ENCODE assay signal across 28 cellular contexts in genomic region chr3:66237551-66237950, GRCh38.
"Had no signal": no experiment of that assay in that cellular context is flagged by ENCODE, and none has a peak within 500 bp of the region (broad histone marks: within the 10 kb centered on the region; RNA-seq: fewer than 3 reads in every experiment).

No MANE protein-coding gene starts in this region.

- H3K27ac Mint-ChIP-seq: activated B cell treated with CpG ODN at 0.5 μM for 24 hours; activated CD4-positive, alpha-beta memory T cell treated with anti-CD3 and anti-CD28 coated beads, Interleukin-2, amount 10 ng/mL, durations not matched to agents 7 days and 5 days; activated naive CD4-positive, alpha-beta T cell treated with anti-CD3 and anti-CD28 coated beads, Interleukin-2, amount 50 U/mL, for 24 hours; activated naive CD8-positive, alpha-beta T cell treated with anti-CD3 and anti-CD28 coated beads, Interleukin-2, amount 50 U/mL, for 24 hours; brain; IgD-negative memory B cell; T-helper 17 cell had no signal

- H3K4me2 ChIP-seq: KMS-11 had no signal

- DNase-seq: activated B cell treated with CpG ODN at 0.5 μM for 24 hours; activated CD4-positive, alpha-beta memory T cell treated with anti-CD3 and anti-CD28 coated beads, Interleukin-2, amount 10 ng/mL, durations not matched to agents 7 days and 5 days; activated CD4-positive, alpha-beta T cell treated with anti-CD3 and anti-CD28 coated beads for 1 hour; activated CD4-positive, alpha-beta T cell treated with anti-CD3 and anti-CD28 coated beads, Interleukin-2, amount 50 U/mL, for 1 hour; activated naive CD8-positive, alpha-beta T cell treated with anti-CD3 and anti-CD28 coated beads, Interleukin-2, amount 50 U/mL, for 24 hours; activated T-cell treated with anti-CD3 and anti-CD28 coated beads for 4 hours; activated T-cell treated with anti-CD3 and anti-CD28 coated beads, Interleukin-2, amount 50 U/mL, for 48 hours; amniotic stem cell; MG63; NCI-H1105; NCI-H1436; NCI-H1694 treated with DMSO at 0.1 percent for 48 hours; NCI-H2029 treated with DMSO at 0.1 percent for 48 hours; NCI-H446; NCI-H524; Peyer's patch; Right ventricle myocardium superior; SW 1271; T-helper 17 cell; T-helper 9 cell had no signal

- H3K36me3 ChIP-seq: MG63, SJSA1 had no signal

- ATAC-seq: activated naive CD8-positive, alpha-beta T cell treated with anti-CD3 and anti-CD28 coated beads, Interleukin-2, amount 50 U/mL, for 24 hours; SK-N-SH treated with all-trans-retinoic acid at 6 μM for 48 hours; T-helper 17 cell had no signal

- H3K27me3 ChIP-seq: ascending aorta, MG63, Peyer's patch, SJSA1 had no signal

- H3K27me3 Mint-ChIP-seq: activated B cell treated with CpG ODN at 0.5 μM for 24 hours; activated CD4-positive, alpha-beta memory T cell treated with anti-CD3 and anti-CD28 coated beads, Interleukin-2, amount 10 ng/mL, durations not matched to agents 7 days and 5 days; activated naive CD4-positive, alpha-beta T cell treated with anti-CD3 and anti-CD28 coated beads, Interleukin-2, amount 50 U/mL, for 24 hours; activated naive CD8-positive, alpha-beta T cell treated with anti-CD3 and anti-CD28 coated beads, Interleukin-2, amount 50 U/mL, for 24 hours; brain; IgD-negative memory B cell; T-helper 17 cell had no signal

- H3K9me3 ChIP-seq: ascending aorta, MG63, Peyer's patch, SJSA1 had no signal

- H3K27ac ChIP-seq: ascending aorta, KMS-11, Peyer's patch, RWPE1, SJSA1 had no signal

- H3K4me3 Mint-ChIP-seq: activated B cell treated with CpG ODN at 0.5 μM for 24 hours; activated CD4-positive, alpha-beta memory T cell treated with anti-CD3 and anti-CD28 coated beads, Interleukin-2, amount 10 ng/mL, durations not matched to agents 7 days and 5 days; activated naive CD4-positive, alpha-beta T cell treated with anti-CD3 and anti-CD28 coated beads, Interleukin-2, amount 50 U/mL, for 24 hours; activated naive CD8-positive, alpha-beta T cell treated with anti-CD3 and anti-CD28 coated beads, Interleukin-2, amount 50 U/mL, for 24 hours; brain; IgD-negative memory B cell; T-helper 17 cell had no signal

- H3K4me3 ChIP-seq: ascending aorta, MG63, Peyer's patch, SJSA1 had no signal

- H3K9ac ChIP-seq: KMS-11 had no signal

- H3K4me1 Mint-ChIP-seq: brain had no signal

- H3K4me1 ChIP-seq: ascending aorta, Peyer's patch had no signal
